20 cellular contexts compared by ENCODE assay signal in the genomic region with DNA sequence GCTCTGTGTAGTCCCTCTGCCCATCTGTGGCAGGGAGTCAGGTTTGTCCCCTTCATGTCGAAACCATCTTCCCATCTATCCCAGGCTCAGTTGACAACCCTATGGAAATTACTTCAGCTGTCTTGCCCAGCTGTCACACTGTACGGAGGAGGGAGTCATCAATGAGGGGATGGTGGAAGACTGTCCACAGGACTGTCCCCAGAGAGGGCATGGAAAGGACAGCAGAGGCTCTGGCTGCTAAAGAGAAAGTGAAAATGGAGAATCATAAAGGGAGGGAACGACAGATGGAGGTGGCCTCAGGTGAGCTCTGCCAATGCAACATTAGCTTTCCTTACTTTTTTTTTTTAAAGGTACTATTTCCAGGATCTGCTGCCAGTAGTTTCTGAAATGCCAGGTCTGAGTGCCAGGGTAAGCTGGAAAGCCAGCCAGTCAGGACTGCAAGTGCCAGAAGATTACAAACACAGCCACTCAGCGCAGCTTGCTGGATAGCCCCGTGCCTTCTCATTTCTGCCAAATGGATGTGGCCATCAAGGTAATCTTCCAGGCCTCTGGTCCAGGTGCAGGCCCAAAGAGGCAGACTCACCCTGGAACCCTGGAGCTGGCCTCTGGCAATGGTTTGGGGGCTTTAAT.
DNase-seq lines count a peak whose midpoint lies in the region; ATAC-seq, FAIRE-seq and TF ChIP-seq lines count a peak whose summit lies in the region.
"Had no signal": no experiment of that assay in that cellular context is flagged by ENCODE, and none has a peak within 500 bp of the region (broad histone marks: within the 10 kb centered on the region; RNA-seq: fewer than 3 reads in every experiment).

No MANE protein-coding gene starts in this region.

- DNase-seq in G401 (ENCODE audit: low spot score) (peak; percentile 92), NCI-H446 treated with DMSO at 0.1 percent for 48 hours (lab: John Stamatoyannopoulos, UW) (peak; percentile 95), heart left ventricle (peak in 4 of 5 donors; percentile 33 to 68 (median 40)), pancreas (peak; percentile 56 to 78 (median 69)), PC-3 (no peak), natural killer cell (no peak), pons (ENCODE audit: low spot score) (no peak)
- DNase-seq: activated naive CD4-positive, alpha-beta T cell treated with anti-CD3 and anti-CD28 coated beads for 36 hours; aorta; CD4-positive, alpha-beta T cell; DMS79; NCI-H146; NCI-H526 treated with DMSO at 0.1 percent for 48 hours had no signal

- CTCF ChIA-PET in PC-3 (lab: Charles Lee), result no interaction called here

- no peaks in the 10 kb centered on the region for H3F3A ChIP-seq in PC-3 (ENCODE audit: low read length, unreplicated experiment)

- no peaks in the 10 kb centered on the region for H3K9me3 Mint-ChIP-seq in natural killer cell
- H3K9me3 Mint-ChIP-seq: activated naive CD4-positive, alpha-beta T cell treated with anti-CD3 and anti-CD28 coated beads for 36 hours; CD4-positive, alpha-beta T cell; dendritic cell treated with granulocyte-macrophage colony-stimulating factor and Interleukin-4, amounts not matched to agents 40 ng/mL and 50 ng/mL, for 4 days; natural killer cell treated with Interleukin-12 subunit alpha and Interleukin-12 subunit beta and Interleukin-15 and Interleukin-18, amount 100 ng/mL, for 72 hours had no signal

- H3K27ac Mint-ChIP-seq in natural killer cell, result no peak overlapping the region
- H3K27ac Mint-ChIP-seq: activated naive CD4-positive, alpha-beta T cell treated with anti-CD3 and anti-CD28 coated beads for 36 hours; CD4-positive, alpha-beta T cell; dendritic cell treated with granulocyte-macrophage colony-stimulating factor and Interleukin-4, amounts not matched to agents 40 ng/mL and 50 ng/mL, for 4 days; natural killer cell treated with Interleukin-12 subunit alpha and Interleukin-12 subunit beta and Interleukin-15 and Interleukin-18, amount 100 ng/mL, for 72 hours had no signal

- in situ Hi-C loops in G401 (cut with HindIII; ENCODE audit: low sequenced_read_pairs), result no loop called here

- H3K36me3 ChIP-seq in heart left ventricle (no peaks in the 10 kb centered on the region), pancreas (no peaks in the 10 kb centered on the region), PC-3 (ENCODE audit: low read depth, low read length) (no peaks in the 10 kb centered on the region)

- no peak for TF ChIP-seq CTCF in heart left ventricle (IDR thresholded peaks at IDR 0.05)
- no peak for TF ChIP-seq CTCF in pancreas (IDR thresholded peaks at IDR 0.05)
- no peak for TF ChIP-seq CTCF in PC-3 (conservative IDR thresholded peaks at IDR 0.05; ENCODE audit: low read depth, low read length)
- TF ChIP-seq CTCF in natural killer cell (IDR thresholded peaks at IDR 0.05), result no peak

- 59 to 65% (median 64%) methylated on average over 3 to 5 of the region's 5 CpGs for WGBS in heart left ventricle, 4 donors
- 35 to 40% methylated on average over 5 of the region's 5 CpGs for WGBS in pancreas, 2 donors

- peaks cover 0 to 19% of the 10 kb centered on the region in 2 donors for H3K27me3 Mint-ChIP-seq in natural killer cell (ENCODE audit: low read depth in 2 of 2)
- H3K27me3 Mint-ChIP-seq: dendritic cell treated with granulocyte-macrophage colony-stimulating factor and Interleukin-4, amounts not matched to agents 40 ng/mL and 50 ng/mL, for 4 days had no signal

- H3K9me3 ChIP-seq in heart left ventricle (no peaks in the 10 kb centered on the region), pancreas (no peaks in the 10 kb centered on the region), PC-3 (ENCODE audit: low read length) (no peaks in the 10 kb centered on the region)

- no peak overlapping the region for H3K4me2 ChIP-seq in PC-3 (ENCODE audit: low read length)

- ATAC-seq in heart left ventricle (peak; percentile 89 to 91 (median 90)), pancreas (peak; percentile 92 to 98 (median 96)), GM18909 (IDR thresholded peaks at IDR 0.05; ENCODE audit: poor library complexity, unreplicated experiment) (no peak), PC-3 (no peak), natural killer cell (no peak)
- ATAC-seq: natural killer cell treated with Interleukin-12 subunit alpha and Interleukin-12 subunit beta and Interleukin-15 and Interleukin-18, amount 100 ng/mL, for 72 hours; Panc1; SK-N-SH treated with all-trans-retinoic acid at 6 μM for 48 hours had no signal

- no peaks in the 10 kb centered on the region for H3K79me2 ChIP-seq in PC-3 (ENCODE audit: low read length)

- H3K9ac ChIP-seq in PC-3 (ENCODE audit: low read length), result no peak overlapping the region

- H3K27ac ChIP-seq in heart left ventricle (no peak overlapping the region), pancreas (peak overlapping the region in 3 of 4 donors; percentile 16 to 64 (median 27)), PC-3 (ENCODE audit: low read length) (no peak overlapping the region)

- H3K9me2 ChIP-seq in PC-3 (replicated peaks; ENCODE audit: low read length), result no peaks in the 10 kb centered on the region; the same call in 1 of the 2 replicates

- H3K4me1 Mint-ChIP-seq in natural killer cell, result no peaks in the 10 kb centered on the region

- no peak overlapping the region for H3K4me3 Mint-ChIP-seq in natural killer cell
- H3K4me3 Mint-ChIP-seq: activated naive CD4-positive, alpha-beta T cell treated with anti-CD3 and anti-CD28 coated beads for 36 hours; CD4-positive, alpha-beta T cell; dendritic cell treated with granulocyte-macrophage colony-stimulating factor and Interleukin-4, amounts not matched to agents 40 ng/mL and 50 ng/mL, for 4 days; natural killer cell treated with Interleukin-12 subunit alpha and Interleukin-12 subunit beta and Interleukin-15 and Interleukin-18, amount 100 ng/mL, for 72 hours had no signal

- H3K4me3 ChIP-seq in heart left ventricle (no peak overlapping the region), pancreas (peak overlapping the region in 1 of 4 donors; percentile 20), PC-3 (ENCODE audit: low read length) (no peak overlapping the region)

- FAIRE-seq in pancreas (lab: Jason Lieb, UNC), result no peak
- FAIRE-seq: HTR-8/SVneo, TTC549 had no signal

- H4K20me1 ChIP-seq in PC-3 (ENCODE audit: low read length), result no peaks in the 10 kb centered on the region

- no peaks in the 10 kb centered on the region for H3K36me3 Mint-ChIP-seq in natural killer cell
- H3K36me3 Mint-ChIP-seq: natural killer cell treated with Interleukin-12 subunit alpha and Interleukin-12 subunit beta and Interleukin-15 and Interleukin-18, amount 100 ng/mL, for 72 hours had no signal

- intact Hi-C loops in heart left ventricle (cut with DNase I), result no loop called here
- intact Hi-C loops in pancreas (cut with DNase I), result no loop called here
- intact Hi-C loops in PC-3 (cut with micrococcal nuclease), result no loop called here
- intact Hi-C loops in natural killer cell (cut with micrococcal nuclease), result no loop called here

- POLR2A ChIA-PET in PC-3 (lab: Charles Lee; ENCODE audit: unreplicated experiment), result no interaction called here

- BruUV-seq in PC-3 (replicated peaks; lab: Mats Ljungman, UMichigan), result no TSS peak

- H3K4me1 ChIP-seq in heart left ventricle (peaks cover 0 to 12% (median 0%) of the 10 kb centered on the region in 12 donors), pancreas (no peaks in the 10 kb centered on the region), PC-3 (ENCODE audit: insufficient read depth, low read length) (no peaks in the 10 kb centered on the region)

- no peak overlapping the region for H2AFZ ChIP-seq in PC-3 (ENCODE audit: low read length)

- TF ChIP-seq POLR2A in heart left ventricle (IDR thresholded peaks at IDR 0.05), result no peak

- H3K27me3 ChIP-seq in heart left ventricle (no peaks in the 10 kb centered on the region), pancreas (no peaks in the 10 kb centered on the region), PC-3 (ENCODE audit: low read length) (no peaks in the 10 kb centered on the region)

Comparison
In these comparisons a context has a peak if more than half of its experiments do, and no peak if none do; other contexts are left out.
1. DNase-seq: peak in G401 (single experiment), NCI-H446 treated with DMSO at 0.1 percent for 48 hours (single experiment), heart left ventricle (4 of 5) and pancreas (6 of 6); none in PC-3 (single experiment), natural killer cell (single experiment) and pons (single experiment).
2. ATAC-seq: peak in heart left ventricle (4 of 4) and pancreas (4 of 4); none in GM18909 (single experiment), PC-3 (single experiment) and natural killer cell (0 of 3).
3. H3K27ac ChIP-seq: peak in pancreas (3 of 4); none in heart left ventricle (0 of 12) and PC-3 (single experiment).